24 cellular contexts compared by ENCODE assay signal in genomic region chrY:21440533-21440932, GRCh38.
"Had no signal": no experiment of that assay in that cellular context is flagged by ENCODE, and none has a peak within 500 bp of the region (broad histone marks: within the 10 kb centered on the region; RNA-seq: fewer than 3 reads in every experiment).

No MANE protein-coding gene starts in this region.

- H3K36me3 ChIP-seq: cardiac muscle cell, heart right ventricle, pancreas, thyroid gland, upper lobe of right lung had no signal

- H3K27ac Mint-ChIP-seq: activated CD8-positive, alpha-beta T cell treated with anti-CD3 and anti-CD28 coated beads, Interleukin-2, amount 10 ng/mL, durations not matched to agents 7 days and 5 days; activated naive CD4-positive, alpha-beta T cell treated with anti-CD3 and anti-CD28 coated beads, Interleukin-2, amount 50 U/mL, for 24 hours; nephron progenitor cell had no signal

- H3K4me3 ChIP-seq: body of pancreas, cardiac muscle cell, heart right ventricle, mucosa of descending colon, pancreas, thyroid gland, upper lobe of right lung had no signal

- H3K4me3 Mint-ChIP-seq: activated CD8-positive, alpha-beta T cell treated with anti-CD3 and anti-CD28 coated beads, Interleukin-2, amount 10 ng/mL, durations not matched to agents 7 days and 5 days; activated naive CD4-positive, alpha-beta T cell treated with anti-CD3 and anti-CD28 coated beads, Interleukin-2, amount 50 U/mL, for 24 hours; nephron progenitor cell had no signal

- H3K27ac ChIP-seq: body of pancreas, cardiac muscle cell, heart right ventricle, pancreas, thyroid gland, upper lobe of right lung had no signal

- H3K4me1 Mint-ChIP-seq: nephron progenitor cell had no signal

- H3K9me3 ChIP-seq: body of pancreas, heart right ventricle, mucosa of descending colon, pancreas, thyroid gland, upper lobe of right lung had no signal

- FAIRE-seq: keratinocyte, pancreas had no signal

- DNase-seq: activated CD4-positive, alpha-beta T cell treated with anti-CD3 and anti-CD28 coated beads, Interleukin-2, amount 50 U/mL, for 1 hour; activated CD8-positive, alpha-beta T cell treated with anti-CD3 and anti-CD28 coated beads, Interleukin-2, amount 10 ng/mL, durations not matched to agents 7 days and 5 days; activated gamma-delta T cell treated with Interleukin-2 at 50 U/mL for 16 hours; anterior cingulate cortex; body of pancreas; cortex of kidney; effector CD4-positive, alpha-beta T cell; erythroblast; foreskin fibroblast; heart right ventricle; left colon; mesendoderm; mucosa of descending colon; nephron progenitor cell; pancreas; right cardiac atrium; stimulated activated CD4-positive, alpha-beta T cell treated with anti-CD3 and anti-CD28 coated beads, Interleukin-4, amount 100 ng/mL, for 24 hours; stimulated activated naive CD4-positive, alpha-beta T cell treated with Interleukin-2 at 50 U/mL for 16 hours; substantia nigra; thyroid gland; upper lobe of right lung had no signal

- H3K27me3 Mint-ChIP-seq: activated naive CD4-positive, alpha-beta T cell treated with anti-CD3 and anti-CD28 coated beads, Interleukin-2, amount 50 U/mL, for 24 hours had no signal

- H3K36me3 Mint-ChIP-seq: activated naive CD4-positive, alpha-beta T cell treated with anti-CD3 and anti-CD28 coated beads, Interleukin-2, amount 50 U/mL, for 24 hours had no signal

- H3K9me3 Mint-ChIP-seq: activated naive CD4-positive, alpha-beta T cell treated with anti-CD3 and anti-CD28 coated beads, Interleukin-2, amount 50 U/mL, for 24 hours; nephron progenitor cell had no signal

- H3K4me1 ChIP-seq: body of pancreas, heart right ventricle, pancreas, thyroid gland, upper lobe of right lung had no signal

- H3K27me3 ChIP-seq: body of pancreas, cardiac muscle cell, heart right ventricle, pancreas, thyroid gland, upper lobe of right lung had no signal
